Comparison of ENCODE assay signal across 18 cellular contexts in the genomic region with DNA sequence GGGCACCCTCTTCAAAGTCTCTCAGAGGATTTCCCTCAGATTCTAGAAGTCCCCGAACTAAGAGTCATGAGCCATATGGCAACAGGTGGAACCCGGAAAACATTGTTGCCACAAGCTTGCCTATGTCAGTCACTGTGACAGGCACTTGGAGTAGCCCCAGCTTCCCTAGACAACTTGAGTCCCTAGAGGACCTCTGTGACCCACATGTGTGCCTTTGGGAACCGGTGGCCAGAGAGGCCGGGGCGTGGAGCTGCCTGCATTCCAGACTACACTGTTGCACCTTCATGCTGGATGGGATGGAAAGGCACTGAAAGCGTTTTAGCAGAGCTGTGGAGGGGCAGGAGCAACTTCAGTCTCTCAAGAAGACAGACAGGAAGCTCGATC.
"Had no signal": no experiment of that assay in that cellular context is flagged by ENCODE, and none has a peak within 500 bp of the region (broad histone marks: within the 10 kb centered on the region; RNA-seq: fewer than 3 reads in every experiment).

No MANE protein-coding gene starts in this region.

- H3K36me3 ChIP-seq: brain microvascular endothelial cell, heart right ventricle had no signal

- ATAC-seq: activated CD8-positive, alpha-beta memory T cell treated with anti-CD3 and anti-CD28 coated beads, Interleukin-2, amount 10 ng/mL, durations not matched to agents 7 days and 5 days; heart right ventricle; naive thymus-derived CD4-positive, alpha-beta T cell had no signal

- H3K27ac ChIP-seq: brain microvascular endothelial cell, heart right ventricle had no signal

- DNase-seq: activated CD4-positive, alpha-beta T cell treated with anti-CD3 and anti-CD28 coated beads, Interleukin-2, amount 50 U/mL, for 48 hours; activated CD4-positive, CD25-positive, alpha-beta regulatory T cell treated with anti-CD3 and anti-CD28 coated beads, Interleukin-2, amount 50 U/mL, for 72 hours; activated CD8-positive, alpha-beta memory T cell treated with anti-CD3 and anti-CD28 coated beads, Interleukin-2, amount 10 ng/mL, durations not matched to agents 7 days and 5 days; activated effector memory CD4-positive, alpha-beta T cell treated with Interleukin-2 at 50 U/mL for 16 hours; activated T-cell treated with anti-CD3 and anti-CD28 coated beads, Interleukin-2, amount 50 U/mL, for 24 hours; amygdala; brain microvascular endothelial cell; cerebellar nuclear complex; endodermal cell; foreskin melanocyte; heart right ventricle; kidney glomerular epithelial cell; naive thymus-derived CD4-positive, alpha-beta T cell; spleen; stimulated activated CD4-positive, alpha-beta T cell treated with anti-CD3 and anti-CD28 coated beads, Interleukin-2, amount 100 ng/mL, for 24 hours; stimulated activated naive CD4-positive, alpha-beta T cell; substantia nigra; trophoblast cell had no signal

- H3K4me3 ChIP-seq: heart right ventricle, spleen had no signal

- H3K9me3 ChIP-seq: heart right ventricle, spleen had no signal

- H3K27me3 ChIP-seq: brain microvascular endothelial cell, spleen had no signal
